In genomic region chr2:151774506-151774905, GRCh38 we compare ENCODE assay signal across 9 cellular contexts. TPM values are rescaled to one million over a fixed set of nuclear protein-coding genes. Genes with fewer than 3 reads are reported as not detected.
DNase-seq lines count a peak whose midpoint lies in the region; ATAC-seq and TF ChIP-seq lines count a peak whose summit lies in the region.
"Had no signal": no experiment of that assay in that cellular context is flagged by ENCODE, and none has a peak within 500 bp of the region (broad histone marks: within the 10 kb centered on the region; RNA-seq: fewer than 3 reads in every experiment).

No MANE protein-coding gene starts in this region.

- H3K36me3 Mint-ChIP-seq in stimulated activated effector memory CD8-positive, alpha-beta T cell treated with anti-CD3 and anti-CD28 coated beads, Interleukin-12 subunit alpha, Interleukin-12 subunit beta, amount 100 ng/mL, for 72 hours = peaks cover 5% of the 10 kb centered on the region

- no peaks in the 10 kb centered on the region for H3K9me3 Mint-ChIP-seq in stimulated activated effector memory CD8-positive, alpha-beta T cell treated with anti-CD3 and anti-CD28 coated beads, Interleukin-12 subunit alpha, Interleukin-12 subunit beta, amount 100 ng/mL, for 72 hours

- H3K27ac Mint-ChIP-seq in stimulated activated effector memory CD8-positive, alpha-beta T cell treated with anti-CD3 and anti-CD28 coated beads, Interleukin-12 subunit alpha, Interleukin-12 subunit beta, amount 100 ng/mL, for 72 hours = no peak overlapping the region

- no peak for TF ChIP-seq CTCF in AG09309 (IDR thresholded peaks at IDR 0.05; ENCODE audit: control insufficient read depth, insufficient read depth, low read depth, low read length, missing control alignments)
- no peak for TF ChIP-seq CTCF in LNCaP clone FGC (IDR thresholded peaks at IDR 0.05; ENCODE audit: control insufficient read depth, extremely low read depth, insufficient read depth)

- no peaks in the 10 kb centered on the region for H3K4me1 Mint-ChIP-seq in stimulated activated effector memory CD8-positive, alpha-beta T cell treated with anti-CD3 and anti-CD28 coated beads, Interleukin-12 subunit alpha, Interleukin-12 subunit beta, amount 100 ng/mL, for 72 hours

- ATAC-seq in stimulated activated effector memory CD8-positive, alpha-beta T cell treated with anti-CD3 and anti-CD28 coated beads, Interleukin-12 subunit alpha, Interleukin-12 subunit beta, amount 100 ng/mL, for 72 hours = no peak
- ATAC-seq in HG03039 (IDR thresholded peaks at IDR 0.05; ENCODE audit: unreplicated experiment) = no peak

- H3K4me3 ChIP-seq in AG09309 (ENCODE audit: control insufficient read depth, low read depth, low read length) = no peak overlapping the region
- no peak overlapping the region for H3K4me3 ChIP-seq in LNCaP clone FGC (ENCODE audit: low read depth, low read length)
- H3K4me3 ChIP-seq: pancreas had no signal

- DNase-seq in AG09309 (ENCODE audit: low read depth) (peak; percentile 70), LNCaP clone FGC (ENCODE audit: low read depth) (peak; percentile 74), dermis blood vessel endothelial cell (peak; percentile 57), myocyte (ENCODE audit: low read depth) (peak; percentile 77), activated gamma-delta T cell treated with Interleukin-2 at 50 U/mL for 16 hours (no peak), NCI-H748 (lab: John Stamatoyannopoulos, UW; ENCODE audit: unreplicated experiment) (no peak)
- DNase-seq in stimulated activated effector memory CD8-positive, alpha-beta T cell treated with anti-CD3 and anti-CD28 coated beads, Interleukin-12 subunit alpha, Interleukin-12 subunit beta, amount 100 ng/mL, for 72 hours (ENCODE audit: low spot score in 2 of 2) = no peak
- DNase-seq: pancreas had no signal

- no peak overlapping the region for H3K4me3 Mint-ChIP-seq in stimulated activated effector memory CD8-positive, alpha-beta T cell treated with anti-CD3 and anti-CD28 coated beads, Interleukin-12 subunit alpha, Interleukin-12 subunit beta, amount 100 ng/mL, for 72 hours

RNA-seq across cellular contexts. Expression of gene NEB, which starts 40.2 kb away (rescaled TPM):
- total RNA-seq in dermis blood vessel endothelial cell = 1.0 and 1.2 TPM in 2 replicates
- total RNA-seq in myocyte = 1,133 and 1,145 TPM in 2 replicates
- polyA plus RNA-seq in myocyte (2012) = 101 TPM

RNA-seq across cellular contexts. Expression of gene ARL5A, which starts 53.7 kb away (rescaled TPM):
- total RNA-seq in dermis blood vessel endothelial cell (134 and 161 TPM in 2 replicates), myocyte (42.8 and 49.6 TPM in 2 replicates)
- 11.5 TPM for polyA plus RNA-seq in myocyte (2012)

Comparison
In these comparisons a context has a peak if more than half of its experiments do, and no peak if none do; other contexts are left out.
1. DNase-seq: peak in AG09309 (single experiment), LNCaP clone FGC (single experiment), dermis blood vessel endothelial cell (single experiment) and myocyte (single experiment); none in stimulated activated effector memory CD8-positive, alpha-beta T cell treated with anti-CD3 and anti-CD28 coated beads, Interleukin-12 subunit alpha, Interleukin-12 subunit beta, amount 100 ng/mL, for 72 hours (0 of 2), activated gamma-delta T cell treated with Interleukin-2 at 50 U/mL for 16 hours (single experiment) and NCI-H748 (single experiment).
2. RNA of gene NEB, which starts 40.2 kb away (total RNA-seq): 1,133 to 1,145 TPM in myocyte; 1.0 to 1.2 TPM in dermis blood vessel endothelial cell; every median in the first group is over 100 times any median in the second.